18 cellular contexts compared by ENCODE assay signal in the genomic region with DNA sequence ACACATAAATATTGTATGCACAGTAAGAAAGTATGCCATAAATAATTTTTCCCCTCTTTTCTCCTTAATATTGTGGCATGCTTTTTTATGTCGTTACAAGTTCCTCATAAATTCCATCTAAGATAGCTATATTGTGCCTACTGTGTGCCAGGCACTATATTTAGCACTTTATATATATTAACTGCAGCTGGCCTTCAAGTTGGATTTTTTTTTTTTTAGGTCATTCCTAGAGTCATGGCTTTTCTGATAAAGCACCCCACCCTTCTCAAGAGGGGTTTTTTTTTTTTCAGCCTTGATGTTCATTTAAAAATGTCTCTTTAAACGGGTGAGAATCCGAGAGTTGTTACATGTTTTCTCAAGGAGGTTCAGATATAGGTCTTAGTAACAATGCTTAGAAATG. TPM values are rescaled to one million over a fixed set of nuclear protein-coding genes. Genes with fewer than 3 reads are reported as not detected.
DNase-seq lines count a peak whose midpoint lies in the region; ATAC-seq and TF ChIP-seq lines count a peak whose summit lies in the region.
"Had no signal": no experiment of that assay in that cellular context is flagged by ENCODE, and none has a peak within 500 bp of the region (broad histone marks: within the 10 kb centered on the region; RNA-seq: fewer than 3 reads in every experiment).

No MANE protein-coding gene starts in this region.

- H2AFZ ChIP-seq in smooth muscle cell (ENCODE audit: low read depth), result no peak overlapping the region

- no peak overlapping the region for H3K9ac ChIP-seq in smooth muscle cell (ENCODE audit: low read depth)

- no peaks in the 10 kb centered on the region for H3K27me3 Mint-ChIP-seq in activated T-cell treated with anti-CD3 and anti-CD28 coated beads, Interleukin-2, amount 50 U/mL, for 72 hours (ENCODE audit: low read depth)
- no peaks in the 10 kb centered on the region for H3K27me3 Mint-ChIP-seq in activated T-cell treated with anti-CD3 and anti-CD28 coated beads, Interleukin-2, amount 50 U/mL, for 4 hours (ENCODE audit: low read depth)
- no peaks in the 10 kb centered on the region for H3K27me3 Mint-ChIP-seq in HFFc6 (ENCODE audit: insufficient read depth)
- H3K27me3 Mint-ChIP-seq: CD4-positive, alpha-beta T cell had no signal

- WGBS in smooth muscle cell (ENCODE audit: low lambda C conversion rate), result 90% methylated on average over 3 of the region's 3 CpGs

- peak overlapping the region; percentile 30 for H3K4me2 ChIP-seq in smooth muscle cell

- peak overlapping the region; percentile 45 for H3K27ac Mint-ChIP-seq in activated T-cell treated with anti-CD3 and anti-CD28 coated beads, Interleukin-2, amount 50 U/mL, for 72 hours
- peak overlapping the region; percentile 86; the same call in 1 of the 2 replicates for H3K27ac Mint-ChIP-seq in HFFc6
- H3K27ac Mint-ChIP-seq: CD4-positive, alpha-beta T cell had no signal

- H3K9me3 Mint-ChIP-seq in activated T-cell treated with anti-CD3 and anti-CD28 coated beads, Interleukin-2, amount 50 U/mL, for 72 hours, result no peaks in the 10 kb centered on the region
- H3K9me3 Mint-ChIP-seq in activated T-cell treated with anti-CD3 and anti-CD28 coated beads, Interleukin-2, amount 50 U/mL, for 4 hours, result no peaks in the 10 kb centered on the region
- no peaks in the 10 kb centered on the region for H3K9me3 Mint-ChIP-seq in HFFc6
- H3K9me3 Mint-ChIP-seq: CD4-positive, alpha-beta T cell had no signal

- ATAC-seq in activated T-cell treated with anti-CD3 and anti-CD28 coated beads, Interleukin-2, amount 50 U/mL, for 72 hours (replicated peaks in 1 of 2), result no peak
- ATAC-seq in activated T-cell treated with anti-CD3 and anti-CD28 coated beads, Interleukin-2, amount 50 U/mL, for 4 hours, result no peak
- ATAC-seq in Right ventricle myocardium superior (ENCODE audit: poor library complexity), result no peak
- ATAC-seq: HCT116 had no signal

- no peak for DNase-seq in activated T-cell treated with anti-CD3 and anti-CD28 coated beads, Interleukin-2, amount 50 U/mL, for 72 hours
- DNase-seq in activated T-cell treated with anti-CD3 and anti-CD28 coated beads, Interleukin-2, amount 50 U/mL, for 4 hours, result no peak
- DNase-seq in HFFc6 (no peak), OCI-M1 (lab: John Stamatoyannopoulos, UW) (peak; percentile 19), smooth muscle cell (lab: John Stamatoyannopoulos, UW; ENCODE audit: unreplicated experiment) (no peak), Right ventricle myocardium superior (no peak)
- DNase-seq in effector CD8-positive, alpha-beta T cell (lab: John Stamatoyannopoulos, UW), result no peak
- DNase-seq: ACHN; AML-193; Caco-2; CD4-positive, alpha-beta T cell; DMS153; DMS79; GF-D8; GOT3; H7 had no signal

- no peak overlapping the region for H3K4me3 ChIP-seq in smooth muscle cell

- H3K4me1 Mint-ChIP-seq in activated T-cell treated with anti-CD3 and anti-CD28 coated beads, Interleukin-2, amount 50 U/mL, for 72 hours (ENCODE audit: low read depth), result peaks cover 9% of the 10 kb centered on the region
- H3K4me1 Mint-ChIP-seq in activated T-cell treated with anti-CD3 and anti-CD28 coated beads, Interleukin-2, amount 50 U/mL, for 4 hours (ENCODE audit: low read depth), result peaks cover 2% of the 10 kb centered on the region
- peaks cover 62% of the 10 kb centered on the region for H3K4me1 Mint-ChIP-seq in HFFc6 (ENCODE audit: low read depth)

- H3K27me3 ChIP-seq in smooth muscle cell (ENCODE audit: low read depth), result no peaks in the 10 kb centered on the region

- H3K79me2 ChIP-seq in smooth muscle cell (ENCODE audit: low read depth), result no peaks in the 10 kb centered on the region

- H3K36me3 ChIP-seq in smooth muscle cell (ENCODE audit: low read depth), result no peaks in the 10 kb centered on the region

- peaks cover 13% of the 10 kb centered on the region for H4K20me1 ChIP-seq in smooth muscle cell (ENCODE audit: low read depth)

- intact Hi-C loops in Right ventricle myocardium superior (cut with DNase I), result no loop called here

- no peaks in the 10 kb centered on the region for H3K4me1 ChIP-seq in smooth muscle cell (ENCODE audit: low read depth)
- H3K4me1 ChIP-seq: Caco-2 had no signal

- H3K9me3 ChIP-seq in smooth muscle cell (replicated peaks; ENCODE audit: low read depth), result no peaks in the 10 kb centered on the region
- H3K9me3 ChIP-seq: Caco-2 had no signal

- no peak overlapping the region for H3K27ac ChIP-seq in smooth muscle cell (ENCODE audit: low read depth)
- H3K27ac ChIP-seq: C4-2B had no signal

- no peak overlapping the region for H3K4me3 Mint-ChIP-seq in activated T-cell treated with anti-CD3 and anti-CD28 coated beads, Interleukin-2, amount 50 U/mL, for 72 hours
- H3K4me3 Mint-ChIP-seq in activated T-cell treated with anti-CD3 and anti-CD28 coated beads, Interleukin-2, amount 50 U/mL, for 4 hours, result no peak overlapping the region
- H3K4me3 Mint-ChIP-seq in HFFc6, result no peak overlapping the region; the same call in 1 of the 2 replicates
- H3K4me3 Mint-ChIP-seq: CD4-positive, alpha-beta T cell had no signal

- TF ChIP-seq CTCF in HFFc6 (IDR thresholded peaks at IDR 0.05), result no peak
- no peak for TF ChIP-seq CTCF in smooth muscle cell (IDR thresholded peaks at IDR 0.05; ENCODE audit: borderline replicate concordance, insufficient read depth, poor library complexity, severe bottlenecking)

- peaks cover 4 to 7% of the 10 kb centered on the region in 2 donors for H3K36me3 Mint-ChIP-seq in activated T-cell treated with anti-CD3 and anti-CD28 coated beads, Interleukin-2, amount 50 U/mL, for 72 hours (ENCODE audit: insufficient read depth in 2 of 2)
- H3K36me3 Mint-ChIP-seq in activated T-cell treated with anti-CD3 and anti-CD28 coated beads, Interleukin-2, amount 50 U/mL, for 4 hours (ENCODE audit: insufficient read depth), result peaks cover 24% of the 10 kb centered on the region
- peaks cover 24% of the 10 kb centered on the region for H3K36me3 Mint-ChIP-seq in HFFc6 (ENCODE audit: low read depth)

- no peaks in the 10 kb centered on the region for H3F3A ChIP-seq in smooth muscle cell (ENCODE audit: low read depth)

RNA-seq across cellular contexts. Expression of a gene that starts 42.8 kb away (rescaled TPM):
- total RNA-seq in activated T-cell treated with anti-CD3 and anti-CD28 coated beads, Interleukin-2, amount 50 U/mL, for 72 hours, result 10 to 100 TPM; 19.3 to 24.7 TPM
- 10 to 100 TPM; 21.8 to 25.8 (median 23.8) TPM for total RNA-seq in activated T-cell treated with anti-CD3 and anti-CD28 coated beads, Interleukin-2, amount 50 U/mL, for 4 hours
- total RNA-seq in HFFc6 (2021; fragmentation: NEBNext Ultra II Directional; extraction: Animal tissue kit (Norgen Biotek cat#: 25700)), result 10 to 100 TPM; 14.1 to 18.5 (median 17.5) TPM
- total RNA-seq in smooth muscle cell (16.7 and 17.3 TPM in 2 replicates), Right ventricle myocardium superior (14.9 TPM)
- polyA plus RNA-seq in smooth muscle cell, result 20.4 and 23.6 TPM in 2 replicates

RNA-seq across cellular contexts. Expression of a gene that starts 53.0 kb away (rescaled TPM):
- 1 to 10 TPM; 6.8 to 9.3 TPM for total RNA-seq in activated T-cell treated with anti-CD3 and anti-CD28 coated beads, Interleukin-2, amount 50 U/mL, for 72 hours
- 1 to 10 TPM; 2.3 to 4.2 (median 2.8) TPM for total RNA-seq in activated T-cell treated with anti-CD3 and anti-CD28 coated beads, Interleukin-2, amount 50 U/mL, for 4 hours
- 1 to 10 TPM in 5 of 6 experiments, under 1 TPM in 1; 0.99 to 2.0 (median 1.6) TPM for total RNA-seq in HFFc6 (2021; fragmentation: NEBNext Ultra II Directional; extraction: Animal tissue kit (Norgen Biotek cat#: 25700))
- total RNA-seq in smooth muscle cell (0.31 and 0.40 TPM in 2 replicates), Right ventricle myocardium superior (not detected)
- 1.2 and 1.9 TPM in 2 replicates for polyA plus RNA-seq in smooth muscle cell

RNA-seq across cellular contexts. Expression of a gene that starts 53.4 kb away (rescaled TPM):
- total RNA-seq in activated T-cell treated with anti-CD3 and anti-CD28 coated beads, Interleukin-2, amount 50 U/mL, for 72 hours, result 10 to 100 TPM; 23.2 to 24.4 TPM
- total RNA-seq in activated T-cell treated with anti-CD3 and anti-CD28 coated beads, Interleukin-2, amount 50 U/mL, for 4 hours, result 10 to 100 TPM; 13.0 to 13.5 (median 13.2) TPM
- total RNA-seq in HFFc6 (2021; fragmentation: NEBNext Ultra II Directional; extraction: Animal tissue kit (Norgen Biotek cat#: 25700)), result 1 to 10 TPM; 9.0 to 9.6 (median 9.2) TPM
- total RNA-seq in smooth muscle cell (7.2 and 7.3 TPM in 2 replicates), Right ventricle myocardium superior (5.6 TPM)
- 5.6 and 7.0 TPM in 2 replicates for polyA plus RNA-seq in smooth muscle cell
